Comparison of ENCODE assay signal across 33 cellular contexts in genomic region chr6:130982941-130983456, GRCh38.
DNase-seq lines count a peak whose midpoint lies in the region; ATAC-seq, FAIRE-seq and TF ChIP-seq lines count a peak whose summit lies in the region.
"Had no signal": no experiment of that assay in that cellular context is flagged by ENCODE, and none has a peak within 500 bp of the region (broad histone marks: within the 10 kb centered on the region; RNA-seq: fewer than 3 reads in every experiment).

No MANE protein-coding gene starts in this region.

- no peaks in the 10 kb centered on the region for H4K20me1 ChIP-seq in astrocyte (ENCODE audit: insufficient read depth, low read length)

- H3K27ac Mint-ChIP-seq in astrocyte (ENCODE audit: unreplicated experiment) = no peak overlapping the region
- H3K27ac Mint-ChIP-seq in CD4-positive, alpha-beta memory T cell = no peak overlapping the region
- H3K27ac Mint-ChIP-seq: activated naive CD4-positive, alpha-beta T cell treated with anti-CD3 and anti-CD28 coated beads, Interleukin-2, amount 50 U/mL, for 72 hours; activated T-helper 17 cell treated with anti-CD3 and anti-CD28 coated beads, Interleukin-2, amount 50 U/mL, for 72 hours; GM23338; IgD-negative memory B cell; T-helper 1 cell treated with Interleukin-12 subunit alpha and Interleukin-12 subunit beta and Interleukin-4 antibody, amounts not matched to agents 30 μg/mL and 1 μg/mL, for 36 hours had no signal

- ATAC-seq in GM21447 (IDR thresholded peaks at IDR 0.05; ENCODE audit: unreplicated experiment) (peak; percentile 56), HG03521 (IDR thresholded peaks at IDR 0.05; ENCODE audit: unreplicated experiment) (peak; percentile 68)
- ATAC-seq: activated naive CD4-positive, alpha-beta T cell treated with anti-CD3 and anti-CD28 coated beads, Interleukin-2, amount 50 U/mL, for 72 hours; activated T-helper 17 cell treated with anti-CD3 and anti-CD28 coated beads, Interleukin-2, amount 50 U/mL, for 72 hours; gastrocnemius medialis; GM23338; left lobe of liver had no signal

- H3K9me3 Mint-ChIP-seq in astrocyte (ENCODE audit: unreplicated experiment) = no peaks in the 10 kb centered on the region
- H3K9me3 Mint-ChIP-seq in CD4-positive, alpha-beta memory T cell = peaks cover 0 to 22% (median 16%) of the 10 kb centered on the region in 8 donors

- CTCF ChIA-PET in CD4-positive, alpha-beta memory T cell (lab: Charles Lee; ENCODE audit: partially characterized antibody) = no interaction called here

- no peak overlapping the region for H3K4me2 ChIP-seq in astrocyte (ENCODE audit: low read length)
- H3K4me2 ChIP-seq: GM23338 had no signal

- intact Hi-C loops in CD4-positive, alpha-beta memory T cell (cut with micrococcal nuclease) = no loop called here

- no peak overlapping the region for H2AFZ ChIP-seq in astrocyte (ENCODE audit: low read depth, low read length)
- H2AFZ ChIP-seq: GM23338 had no signal

- H3K4me3 ChIP-seq in astrocyte (ENCODE audit: insufficient read depth, low read depth, low read length) = no peak overlapping the region
- no peak overlapping the region for H3K4me3 ChIP-seq in CD4-positive, alpha-beta memory T cell (ENCODE audit: low read length in 2 of 2)
- H3K4me3 ChIP-seq: cardiac muscle cell, esophagus muscularis mucosa, gastrocnemius medialis, GM23338, MG63, testis had no signal

- peaks cover 27% of the 10 kb centered on the region for H3K4me1 Mint-ChIP-seq in astrocyte (ENCODE audit: low read depth, unreplicated experiment)
- H3K4me1 Mint-ChIP-seq in CD4-positive, alpha-beta memory T cell = peaks cover 0 to 16% (median 3%) of the 10 kb centered on the region in 4 donors

- no peaks in the 10 kb centered on the region for H3K36me3 ChIP-seq in astrocyte (ENCODE audit: insufficient read depth, low read length)
- H3K36me3 ChIP-seq in CD4-positive, alpha-beta memory T cell (ENCODE audit: insufficient read depth, low read length) = no peaks in the 10 kb centered on the region
- H3K36me3 ChIP-seq: BE2C, cardiac muscle cell, esophagus muscularis mucosa, gastrocnemius medialis, MG63 had no signal

- peaks cover 6% of the 10 kb centered on the region for H3K9me3 ChIP-seq in astrocyte (ENCODE audit: insufficient read depth, low read depth, low read length)
- no peaks in the 10 kb centered on the region for H3K9me3 ChIP-seq in CD4-positive, alpha-beta memory T cell (ENCODE audit: control insufficient read depth in 1 of 2, low read length in 2 of 2)
- H3K9me3 ChIP-seq: BE2C, esophagus muscularis mucosa, gastrocnemius medialis, MG63, testis had no signal

- FAIRE-seq in GM12892 (lab: Jason Lieb, UNC) (peak; percentile 74), astrocyte (lab: Jason Lieb, UNC) (peak; percentile 62)

- peaks cover 2% of the 10 kb centered on the region for H3K36me3 Mint-ChIP-seq in astrocyte (ENCODE audit: low read depth, unreplicated experiment)
- peaks cover 0 to 17% of the 10 kb centered on the region in 2 donors for H3K36me3 Mint-ChIP-seq in CD4-positive, alpha-beta memory T cell

- H3K4me1 ChIP-seq in astrocyte (ENCODE audit: insufficient read depth, low read length) = no peaks in the 10 kb centered on the region
- no peaks in the 10 kb centered on the region for H3K4me1 ChIP-seq in CD4-positive, alpha-beta memory T cell (ENCODE audit: insufficient read depth, low read length)
- H3K4me1 ChIP-seq: BE2C had no signal

- POLR2A ChIA-PET in CD4-positive, alpha-beta memory T cell (lab: Charles Lee; ENCODE audit: partially characterized antibody) = no interaction called here

- H3K79me2 ChIP-seq in astrocyte (ENCODE audit: insufficient read depth, low read length) = peaks cover 25% of the 10 kb centered on the region

- no peak overlapping the region for H3K9ac ChIP-seq in astrocyte (ENCODE audit: low read length)

- TF ChIP-seq CTCF in astrocyte (IDR thresholded peaks at IDR 0.05; ENCODE audit: insufficient read depth, low read depth, low read length) = no peak

- no peaks in the 10 kb centered on the region for H3K27me3 Mint-ChIP-seq in astrocyte (ENCODE audit: low read depth, unreplicated experiment)
- H3K27me3 Mint-ChIP-seq in CD4-positive, alpha-beta memory T cell = peaks cover 0 to 2% of the 10 kb centered on the region in 2 donors
- H3K27me3 Mint-ChIP-seq: activated T-helper 17 cell treated with anti-CD3 and anti-CD28 coated beads, Interleukin-2, amount 50 U/mL, for 72 hours; IgD-negative memory B cell had no signal

- H3K4me3 Mint-ChIP-seq in astrocyte (ENCODE audit: unreplicated experiment) = no peak overlapping the region
- H3K4me3 Mint-ChIP-seq in CD4-positive, alpha-beta memory T cell = no peak overlapping the region
- H3K4me3 Mint-ChIP-seq: activated T-helper 17 cell treated with anti-CD3 and anti-CD28 coated beads, Interleukin-2, amount 50 U/mL, for 72 hours; GM23338; IgD-negative memory B cell; T-helper 1 cell treated with Interleukin-12 subunit alpha and Interleukin-12 subunit beta and Interleukin-4 antibody, amounts not matched to agents 30 μg/mL and 1 μg/mL, for 36 hours had no signal

- no peak overlapping the region for H3K27ac ChIP-seq in astrocyte (ENCODE audit: low read depth, low read length)
- H3K27ac ChIP-seq in CD4-positive, alpha-beta memory T cell (ENCODE audit: low read depth, low read length) = no peak overlapping the region
- no peak overlapping the region for H3K27ac ChIP-seq in caudate nucleus (ENCODE audit: low read depth, low read length)
- H3K27ac ChIP-seq: cardiac muscle cell, esophagus muscularis mucosa, gastrocnemius medialis, HL-60, testis, VCaP had no signal

- no peak for DNase-seq in GM12892 (ENCODE audit: insufficient read length)
- no peak for DNase-seq in astrocyte (ENCODE audit: low read depth)
- DNase-seq in NOMO-1 (lab: John Stamatoyannopoulos, UW; ENCODE audit: unreplicated experiment in 2 of 2) = no peak
- no peak for DNase-seq in CD4-positive, alpha-beta memory T cell
- DNase-seq in caudate nucleus (lab: John Stamatoyannopoulos, UW) = no peak
- no peak for DNase-seq in OCI-M2 (lab: John Stamatoyannopoulos, UW; ENCODE audit: unreplicated experiment)
- DNase-seq: activated CD4-positive, alpha-beta T cell treated with anti-CD3 and anti-CD28 coated beads, Interleukin-2, amount 50 U/mL, for 1 hour; anterior cingulate cortex; BE2C; cortex of kidney; DMS53; gastrocnemius medialis; GF-D8; hypothalamus; mesendoderm; MG63; NCI-H1417 treated with DMSO at 0.1 percent for 48 hours; NCI-H524; nucleus accumbens; stimulated activated naive CD4-positive, alpha-beta T cell; testis had no signal

- no peaks in the 10 kb centered on the region for H3K27me3 ChIP-seq in astrocyte (ENCODE audit: insufficient read depth, low read length)
- no peaks in the 10 kb centered on the region for H3K27me3 ChIP-seq in CD4-positive, alpha-beta memory T cell (ENCODE audit: insufficient read depth, low read length)
- H3K27me3 ChIP-seq: BE2C, cardiac muscle cell, esophagus muscularis mucosa, gastrocnemius medialis, MG63, testis had no signal

- TF ChIP-seq POLR2A in GM12892 (IDR thresholded peaks at IDR 0.05; ENCODE audit: low read depth, low read length) = no peak
